1 cellular context compared by ENCODE assay signal in genomic region chr10:49053998-49054692, GRCh38.
TF ChIP-seq lines count a peak whose summit lies in the region.

No MANE protein-coding gene starts in this region.

TF ChIP-seq in H1, 55 proteins besides CTCF, POLR2A, EP300 and RAD21:
- no peak for TF ChIP-seq TBP (IDR thresholded peaks at IDR 0.05; ENCODE audit: low read depth, low read length)
- no peak for TF ChIP-seq E2F6 (IDR thresholded peaks at IDR 0.05)
- no peak for TF ChIP-seq ASH2L (IDR thresholded peaks at IDR 0.05; ENCODE audit: low read length)
- TF ChIP-seq TAF7 (optimal IDR thresholded peaks at IDR 0.05; ENCODE audit: borderline replicate concordance, low read depth, low read length) = no peak
- TF ChIP-seq SP2 (IDR thresholded peaks at IDR 0.05; ENCODE audit: low read length) = no peak
- no peak for TF ChIP-seq SUZ12 (IDR thresholded peaks at IDR 0.05; ENCODE audit: low read length)
- no peak for TF ChIP-seq SIN3A (conservative IDR thresholded peaks at IDR 0.05 in 1 of 2, IDR thresholded peaks at IDR 0.05 in 1 of 2; ENCODE audit: low read depth in 1 of 2, low read length in 2 of 2)
- no peak for TF ChIP-seq ZNF274 (IDR thresholded peaks at IDR 0.05; ENCODE audit: borderline replicate concordance, extremely low read depth, low read length)
- no peak for TF ChIP-seq TCF12 (IDR thresholded peaks at IDR 0.05; ENCODE audit: low read depth, low read length)
- no peak for TF ChIP-seq KDM4A (IDR thresholded peaks at IDR 0.05; ENCODE audit: low read depth, low read length, severe bottlenecking)
- TF ChIP-seq YY1 (IDR thresholded peaks at IDR 0.05; ENCODE audit: low read depth, low read length) = no peak
- no peak for TF ChIP-seq NRF1 (IDR thresholded peaks at IDR 0.05; ENCODE audit: low read depth, low read length)
- no peak for TF ChIP-seq CEBPB (IDR thresholded peaks at IDR 0.05; ENCODE audit: low read depth, low read length)
- no peak for TF ChIP-seq GABPA (IDR thresholded peaks at IDR 0.05; ENCODE audit: borderline replicate concordance, insufficient read depth, low read length)
- TF ChIP-seq TEAD4 (IDR thresholded peaks at IDR 0.05; ENCODE audit: low read depth, low read length) = no peak
- TF ChIP-seq NANOG (IDR thresholded peaks at IDR 0.05; ENCODE audit: insufficient read depth, low read depth, low read length, poor library complexity, severe bottlenecking) = no peak
- TF ChIP-seq RFX5 (IDR thresholded peaks at IDR 0.05; ENCODE audit: borderline replicate concordance, low read depth, low read length) = no peak
- no peak for TF ChIP-seq BRCA1 (IDR thresholded peaks at IDR 0.05; ENCODE audit: low read depth, low read length)
- no peak for TF ChIP-seq HDAC2 (IDR thresholded peaks at IDR 0.05; ENCODE audit: borderline replicate concordance in 1 of 2, low read depth in 2 of 2, low read length in 2 of 2)
TF ChIP-seq in H1: peak in this region for 0.
